Comparison of ENCODE assay signal across 9 cellular contexts in genomic region chr19:43667524-43668405, GRCh38. TPM values are rescaled to one million over a fixed set of nuclear protein-coding genes. Genes with fewer than 3 reads are reported as not detected.
A peak's percentile ranks its signal among the peaks of the same experiment; 100 is the strongest.
DNase-seq lines count a peak whose midpoint lies in the region; ATAC-seq and TF ChIP-seq lines count a peak whose summit lies in the region.
"Had no signal": no experiment of that assay in that cellular context is flagged by ENCODE, and none has a peak within 500 bp of the region (broad histone marks: within the 10 kb centered on the region; RNA-seq: fewer than 3 reads in every experiment).

No MANE protein-coding gene starts in this region.

- H3K9ac ChIP-seq in NT2/D1 (ENCODE audit: insufficient read length, low read depth): peak overlapping the region; percentile 88
- H3K9ac ChIP-seq in muscle layer of colon (ENCODE audit: low read length): no peak overlapping the region

- H3K9me3 Mint-ChIP-seq in effector memory CD8-positive, alpha-beta T cell: peaks cover 0 to 3% of the 10 kb centered on the region in 2 donors

- peaks cover 25% of the 10 kb centered on the region for H3K27me3 ChIP-seq in NT2/D1 (ENCODE audit: insufficient read depth, insufficient read length)
- no peaks in the 10 kb centered on the region for H3K27me3 ChIP-seq in muscle layer of colon (ENCODE audit: control insufficient read depth in 1 of 2, insufficient read depth in 2 of 2, low read length in 2 of 2)

- H3K36me3 ChIP-seq in NT2/D1 (ENCODE audit: insufficient read depth, insufficient read length, low read length) (peaks cover 21% of the 10 kb centered on the region), muscle layer of colon (ENCODE audit: insufficient read depth, low read length) (no peaks in the 10 kb centered on the region)

- peak overlapping the region; percentile 35 for H3K27ac ChIP-seq in muscle layer of colon (ENCODE audit: low read depth, low read length)

- H3K27ac Mint-ChIP-seq in effector memory CD8-positive, alpha-beta T cell: peak overlapping the region; percentile 71 to 82

- no peak for DNase-seq in GM12865 (ENCODE audit: low read depth)
- no peak for DNase-seq in NT2/D1 (ENCODE audit: low read depth, low spot score)
- DNase-seq in effector memory CD8-positive, alpha-beta T cell: peak in 1 of 3 experiments; percentile 3
- DNase-seq in mucosa of gallbladder (ENCODE audit: low spot score): no peak
- DNase-seq in medulla oblongata (ENCODE audit: extremely low spot score): no peak
- DNase-seq in effector CD8-positive, alpha-beta T cell (lab: John Stamatoyannopoulos, UW): no peak

- H3K4me3 ChIP-seq in GM12865 (ENCODE audit: low read depth, low read length): peak overlapping the region; percentile 64
- H3K4me3 ChIP-seq in NT2/D1 (ENCODE audit: insufficient read length, low read depth): peak overlapping the region; percentile 62
- peak overlapping the region; percentile 16 to 49 for H3K4me3 ChIP-seq in muscle layer of colon (ENCODE audit: low read depth in 1 of 2, low read length in 2 of 2)

- peak overlapping the region; percentile 85 to 90 for H3K4me3 Mint-ChIP-seq in effector memory CD8-positive, alpha-beta T cell

- H3K9me3 ChIP-seq in NT2/D1 (ENCODE audit: insufficient read depth, low read length) (no peaks in the 10 kb centered on the region), muscle layer of colon (ENCODE audit: low read length) (no peaks in the 10 kb centered on the region)

- peaks cover 34 to 36% of the 10 kb centered on the region in 2 donors for H3K4me1 Mint-ChIP-seq in effector memory CD8-positive, alpha-beta T cell (ENCODE audit: low read depth in 2 of 2)

- H3K4me1 ChIP-seq in NT2/D1 (ENCODE audit: insufficient read depth, insufficient read length) (peaks cover 3% of the 10 kb centered on the region), muscle layer of colon (ENCODE audit: insufficient read depth, low read length) (peaks cover 5% of the 10 kb centered on the region)

- no peaks in the 10 kb centered on the region for H3K27me3 Mint-ChIP-seq in effector memory CD8-positive, alpha-beta T cell

- ATAC-seq in effector memory CD8-positive, alpha-beta T cell (replicated peaks): no peak
- no peak for ATAC-seq in GM19035 (IDR thresholded peaks at IDR 0.05; ENCODE audit: unreplicated experiment)

- peaks cover 18% of the 10 kb centered on the region for H3K36me3 Mint-ChIP-seq in effector memory CD8-positive, alpha-beta T cell (ENCODE audit: insufficient read depth)

- TF ChIP-seq CTCF in GM12865 (IDR thresholded peaks at IDR 0.05; ENCODE audit: insufficient read depth, low read depth, low read length, missing control alignments): no peak

RNA-seq across cellular contexts. Expression of gene PLAUR, which starts 2.2 kb away (rescaled TPM):
- 46.3 TPM for total RNA-seq in mucosa of gallbladder

RNA-seq across cellular contexts. Expression of gene CADM4, which starts 28.1 kb away (rescaled TPM):
- 20.6 TPM for total RNA-seq in mucosa of gallbladder

RNA-seq across cellular contexts. Expression of gene IRGC, which starts 48.1 kb away (rescaled TPM):
- not detected for total RNA-seq in mucosa of gallbladder
- total RNA-seq: T-helper 2 cell treated with Interferon-gamma antibody and Interleukin-4, amounts not matched to agents 100 ng/mL and 5 ng/mL, for 36 hours had no signal

RNA-seq across cellular contexts. Expression of gene ZNF428, which starts 48.3 kb away (rescaled TPM):
- 54.4 TPM for total RNA-seq in mucosa of gallbladder

RNA-seq across cellular contexts. Expression of gene SRRM5, which starts 55.9 kb away (rescaled TPM):
- 0.52 TPM for total RNA-seq in mucosa of gallbladder
